14 cellular contexts compared by ENCODE assay signal in the genomic region with DNA sequence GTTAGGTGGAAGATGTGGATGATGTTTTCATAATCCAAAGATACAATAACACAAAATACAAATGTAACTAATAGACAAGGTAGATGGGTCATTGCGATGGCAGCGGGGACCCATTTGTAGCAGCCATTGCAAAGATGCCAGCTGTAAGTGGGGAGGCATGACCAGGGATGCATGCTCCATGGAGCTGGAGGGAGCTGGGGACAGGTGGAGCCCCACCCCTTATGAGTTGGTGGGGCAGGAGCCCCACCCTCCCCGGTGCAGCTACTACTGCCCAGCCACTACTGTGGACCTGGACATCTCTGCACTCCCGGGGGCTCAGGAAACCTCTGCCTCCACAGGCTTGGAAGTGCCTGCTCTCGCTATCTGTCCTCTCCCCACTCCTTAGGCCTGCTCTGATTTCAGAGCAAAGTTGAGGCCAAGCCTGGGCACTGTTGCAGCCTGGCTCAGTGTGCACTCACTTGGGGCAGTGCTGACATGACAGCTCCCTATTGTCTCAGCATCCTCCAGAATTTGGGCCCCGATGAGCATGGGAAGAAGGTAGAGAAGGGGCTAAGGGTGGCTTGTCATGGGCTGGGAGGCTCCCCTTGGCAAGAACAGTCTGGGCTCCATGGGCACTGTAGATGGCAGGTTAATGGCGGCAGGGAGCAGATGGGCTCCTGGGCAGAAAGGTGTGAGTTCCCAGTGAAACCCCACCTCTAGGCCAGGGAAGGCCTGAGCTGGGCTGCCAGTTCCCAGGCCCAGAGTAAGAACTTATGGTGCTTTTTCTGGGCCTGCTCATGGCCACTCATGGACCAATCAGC.
DNase-seq lines count a peak whose midpoint lies in the region; ATAC-seq and TF ChIP-seq lines count a peak whose summit lies in the region.
"Had no signal": no experiment of that assay in that cellular context is flagged by ENCODE, and none has a peak within 500 bp of the region (broad histone marks: within the 10 kb centered on the region; RNA-seq: fewer than 3 reads in every experiment).

No MANE protein-coding gene starts in this region.

- H3K36me3 ChIP-seq in aorta (ENCODE audit: control insufficient read depth in 1 of 2, insufficient read depth in 2 of 2, low read length in 1 of 2) = no peaks in the 10 kb centered on the region
- H3K36me3 ChIP-seq: HAP-1 had no signal

- no peaks in the 10 kb centered on the region for H3K27me3 ChIP-seq in aorta (ENCODE audit: control insufficient read depth in 1 of 2, insufficient read depth in 2 of 2, low read length in 1 of 2)

- H3K4me3 ChIP-seq in coronary artery (no peak overlapping the region), aorta (ENCODE audit: low read length in 2 of 2) (no peak overlapping the region)
- H3K4me3 ChIP-seq: GM12878, HAP-1 had no signal

- no peaks in the 10 kb centered on the region for H3K4me1 ChIP-seq in aorta (ENCODE audit: control insufficient read depth in 1 of 2, insufficient read depth in 2 of 2, low read length in 2 of 2)
- H3K4me1 ChIP-seq: HAP-1 had no signal

- intact Hi-C loops in aorta (cut with DNase I) = no loop called here

- DNase-seq in coronary artery (ENCODE audit: low spot score) (peak; percentile 62), aorta (peak in 1 of 2 donors; percentile 36), cortex of kidney (lab: John Stamatoyannopoulos, UW) (no peak), T-helper 17 cell (no peak)
- DNase-seq in natural killer cell treated with Interleukin-12 subunit alpha and Interleukin-12 subunit beta and Interleukin-15 and Interleukin-18, amount 100 ng/mL, for 72 hours (ENCODE audit: low spot score) = no peak
- no peak for DNase-seq in stimulated activated effector memory CD8-positive, alpha-beta T cell treated with anti-CD3 and anti-CD28 coated beads, Interleukin-12 subunit alpha, Interleukin-12 subunit beta, amount 100 ng/mL, for 72 hours (ENCODE audit: low spot score in 2 of 2)
- DNase-seq in stimulated activated CD4-positive, alpha-beta T cell treated with anti-CD3 and anti-CD28 coated beads, Interleukin-1b, Interleukin-23, amount 100 ng/mL, for 48 hours = no peak
- DNase-seq: C1 segment of cervical spinal cord; CD4-positive, alpha-beta T cell; DMS79 had no signal

- WGBS in aorta, 2 donors = 96 to 98% methylated on average over 7 of the region's 7 CpGs

- H3K27ac ChIP-seq in coronary artery = no peak overlapping the region
- no peak overlapping the region for H3K27ac ChIP-seq in aorta (ENCODE audit: low read depth in 1 of 2, low read length in 2 of 2)
- H3K27ac ChIP-seq: HL-60 had no signal

- no peak overlapping the region for H3K27ac Mint-ChIP-seq in natural killer cell treated with Interleukin-12 subunit alpha and Interleukin-12 subunit beta and Interleukin-15 and Interleukin-18, amount 100 ng/mL, for 72 hours
- no peak overlapping the region for H3K27ac Mint-ChIP-seq in stimulated activated effector memory CD8-positive, alpha-beta T cell treated with anti-CD3 and anti-CD28 coated beads, Interleukin-12 subunit alpha, Interleukin-12 subunit beta, amount 100 ng/mL, for 72 hours
- no peak overlapping the region for H3K27ac Mint-ChIP-seq in T-helper 17 cell
- H3K27ac Mint-ChIP-seq: B cell; CD4-positive, alpha-beta T cell had no signal

- peaks cover 5% of the 10 kb centered on the region for H3K9me3 Mint-ChIP-seq in natural killer cell treated with Interleukin-12 subunit alpha and Interleukin-12 subunit beta and Interleukin-15 and Interleukin-18, amount 100 ng/mL, for 72 hours
- H3K9me3 Mint-ChIP-seq in stimulated activated effector memory CD8-positive, alpha-beta T cell treated with anti-CD3 and anti-CD28 coated beads, Interleukin-12 subunit alpha, Interleukin-12 subunit beta, amount 100 ng/mL, for 72 hours = peaks cover 7% of the 10 kb centered on the region

- TF ChIP-seq CTCF in coronary artery (IDR thresholded peaks at IDR 0.05) = no peak

- H3K36me3 Mint-ChIP-seq in natural killer cell treated with Interleukin-12 subunit alpha and Interleukin-12 subunit beta and Interleukin-15 and Interleukin-18, amount 100 ng/mL, for 72 hours = no peaks in the 10 kb centered on the region
- no peaks in the 10 kb centered on the region for H3K36me3 Mint-ChIP-seq in stimulated activated effector memory CD8-positive, alpha-beta T cell treated with anti-CD3 and anti-CD28 coated beads, Interleukin-12 subunit alpha, Interleukin-12 subunit beta, amount 100 ng/mL, for 72 hours
- H3K36me3 Mint-ChIP-seq in T-helper 17 cell (ENCODE audit: low read depth) = no peaks in the 10 kb centered on the region

- ATAC-seq in natural killer cell treated with Interleukin-12 subunit alpha and Interleukin-12 subunit beta and Interleukin-15 and Interleukin-18, amount 100 ng/mL, for 72 hours = peak; percentile 36 to 43
- peak; percentile 51 for ATAC-seq in stimulated activated effector memory CD8-positive, alpha-beta T cell treated with anti-CD3 and anti-CD28 coated beads, Interleukin-12 subunit alpha, Interleukin-12 subunit beta, amount 100 ng/mL, for 72 hours
- ATAC-seq in aorta (ENCODE audit: low FRiP score) = peak; percentile 33
- no peak for ATAC-seq in T-helper 17 cell
- ATAC-seq: GM12878 had no signal

- H3K4me3 Mint-ChIP-seq in natural killer cell treated with Interleukin-12 subunit alpha and Interleukin-12 subunit beta and Interleukin-15 and Interleukin-18, amount 100 ng/mL, for 72 hours = no peak overlapping the region
- no peak overlapping the region for H3K4me3 Mint-ChIP-seq in stimulated activated effector memory CD8-positive, alpha-beta T cell treated with anti-CD3 and anti-CD28 coated beads, Interleukin-12 subunit alpha, Interleukin-12 subunit beta, amount 100 ng/mL, for 72 hours
- no peak overlapping the region for H3K4me3 Mint-ChIP-seq in T-helper 17 cell
- H3K4me3 Mint-ChIP-seq: B cell; CD4-positive, alpha-beta T cell had no signal

- H3K4me1 Mint-ChIP-seq in natural killer cell treated with Interleukin-12 subunit alpha and Interleukin-12 subunit beta and Interleukin-15 and Interleukin-18, amount 100 ng/mL, for 72 hours (ENCODE audit: low read depth in 2 of 2) = no peaks in the 10 kb centered on the region
- H3K4me1 Mint-ChIP-seq in stimulated activated effector memory CD8-positive, alpha-beta T cell treated with anti-CD3 and anti-CD28 coated beads, Interleukin-12 subunit alpha, Interleukin-12 subunit beta, amount 100 ng/mL, for 72 hours = no peaks in the 10 kb centered on the region
- no peaks in the 10 kb centered on the region for H3K4me1 Mint-ChIP-seq in T-helper 17 cell
- H3K4me1 Mint-ChIP-seq: B cell had no signal

- no peaks in the 10 kb centered on the region for H3K27me3 Mint-ChIP-seq in natural killer cell treated with Interleukin-12 subunit alpha and Interleukin-12 subunit beta and Interleukin-15 and Interleukin-18, amount 100 ng/mL, for 72 hours
- H3K27me3 Mint-ChIP-seq in T-helper 17 cell = no peaks in the 10 kb centered on the region
- H3K27me3 Mint-ChIP-seq: B cell; CD4-positive, alpha-beta T cell had no signal

- H3K9me3 ChIP-seq in aorta (ENCODE audit: control insufficient read depth, low read length) (no peaks in the 10 kb centered on the region), T-helper 17 cell (ENCODE audit: control insufficient read depth, low read length, poor library complexity, severe bottlenecking) (no peaks in the 10 kb centered on the region)
- H3K9me3 ChIP-seq: HAP-1 had no signal
